ENCODE assay signal across 9 cellular contexts in the genomic region with DNA sequence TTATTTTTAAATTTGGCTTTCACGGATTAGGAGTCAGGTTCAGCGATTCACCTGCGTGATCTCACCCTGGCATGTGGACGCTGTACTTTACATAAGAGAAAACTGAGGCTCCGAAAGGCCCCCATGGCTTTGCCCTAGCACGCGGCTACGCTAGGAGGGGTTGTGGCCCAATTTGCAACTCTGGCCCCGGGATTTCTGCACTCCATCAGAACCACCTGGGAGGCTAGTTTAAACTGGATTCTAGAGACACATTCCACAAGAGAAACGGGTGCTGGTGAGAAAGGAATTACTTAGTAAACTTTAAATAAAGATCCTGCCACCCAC. TPM values are rescaled to one million over a fixed set of nuclear protein-coding genes. Genes with fewer than 3 reads are reported as not detected.
A peak's percentile ranks its signal among the peaks of the same experiment; 100 is the strongest.
DNase-seq lines count a peak whose midpoint lies in the region; ATAC-seq and TF ChIP-seq lines count a peak whose summit lies in the region.
"Had no signal": no experiment of that assay in that cellular context is flagged by ENCODE, and none has a peak within 500 bp of the region (broad histone marks: within the 10 kb centered on the region; RNA-seq: fewer than 3 reads in every experiment).

No MANE protein-coding gene starts in this region.

- H3K27me3 ChIP-seq in right atrium auricular region = no peaks in the 10 kb centered on the region
- H3K27me3 ChIP-seq in brain microvascular endothelial cell (replicated peaks) = no peaks in the 10 kb centered on the region
- H3K27me3 ChIP-seq in mucosa of stomach (ENCODE audit: control insufficient read depth, insufficient read depth, low read length) = no peaks in the 10 kb centered on the region
- H3K27me3 ChIP-seq in aorta (ENCODE audit: control insufficient read depth in 1 of 2, insufficient read depth in 2 of 2, low read length in 1 of 2) = no peaks in the 10 kb centered on the region

- DNase-seq in right atrium auricular region (ENCODE audit: low spot score) = no peak
- no peak for DNase-seq in left ventricle myocardium superior
- no peak for DNase-seq in brain microvascular endothelial cell
- DNase-seq in NCI-H1105 (lab: John Stamatoyannopoulos, UW) = no peak
- no peak for DNase-seq in SW480 (ENCODE audit: low spot score)
- no peak for DNase-seq in aorta

- H3K4me3 ChIP-seq in right atrium auricular region (peak overlapping the region; percentile 45 to 51), brain microvascular endothelial cell (ENCODE audit: low read depth, low read length) (no peak overlapping the region), mucosa of stomach (ENCODE audit: low read length) (no peak overlapping the region), aorta (ENCODE audit: low read length in 2 of 2) (no peak overlapping the region)

- H3K4me1 ChIP-seq in right atrium auricular region = peaks cover 0 to 94% of the 10 kb centered on the region in 2 donors
- peaks cover 87% of the 10 kb centered on the region for H3K4me1 ChIP-seq in mucosa of stomach (ENCODE audit: control insufficient read depth, insufficient read depth, low read length)
- no peaks in the 10 kb centered on the region for H3K4me1 ChIP-seq in aorta (ENCODE audit: control insufficient read depth in 1 of 2, insufficient read depth in 2 of 2, low read length in 2 of 2)

- ATAC-seq in left ventricle myocardium superior (no peak), aorta (ENCODE audit: low FRiP score) (no peak), GM21390 (IDR thresholded peaks at IDR 0.05; ENCODE audit: unreplicated experiment) (no peak)

- no peak for TF ChIP-seq CTCF in right atrium auricular region (IDR thresholded peaks at IDR 0.05)
- no peak for TF ChIP-seq CTCF in brain microvascular endothelial cell (IDR thresholded peaks at IDR 0.05; ENCODE audit: low read depth, low read length, missing control alignments)

- 65 to 70% methylated on average over 10 of the region's 10 CpGs for WGBS in aorta, 2 donors

- in situ Hi-C loops in brain microvascular endothelial cell (cut with HindIII; ENCODE audit: low pct_ligation_motif_present, low sequenced_read_pairs) = no loop called here

- H3K36me3 ChIP-seq in right atrium auricular region (peaks cover 32% of the 10 kb centered on the region), brain microvascular endothelial cell (replicated peaks) (peaks cover 54% of the 10 kb centered on the region), mucosa of stomach (ENCODE audit: control insufficient read depth, insufficient read depth, low read length) (peaks cover 6% of the 10 kb centered on the region), aorta (ENCODE audit: control insufficient read depth in 1 of 2, insufficient read depth in 2 of 2, low read length in 1 of 2) (no peaks in the 10 kb centered on the region)

- peak overlapping the region; percentile 92 to 93 for H3K27ac ChIP-seq in right atrium auricular region
- H3K27ac ChIP-seq in brain microvascular endothelial cell = peak overlapping the region; percentile 73
- H3K27ac ChIP-seq in aorta (ENCODE audit: low read depth in 1 of 2, low read length in 2 of 2) = no peak overlapping the region

- intact Hi-C loops in left ventricle myocardium superior (cut with micrococcal nuclease) (no loop called here), aorta (cut with DNase I) (loop anchor here in 1 of 2 donors (5.0 kb wide), 1 partner anchor 32 kb away; no protein-coding TSS in a partner anchor)

- H3K9me3 ChIP-seq in right atrium auricular region (no peaks in the 10 kb centered on the region), mucosa of stomach (ENCODE audit: control insufficient read depth, low read length) (no peaks in the 10 kb centered on the region), aorta (ENCODE audit: control insufficient read depth, low read length) (no peaks in the 10 kb centered on the region)

- H3K9ac ChIP-seq in mucosa of stomach (ENCODE audit: low read length) = peak overlapping the region; percentile 91

RNA-seq across cellular contexts. Expression of gene BCL3, which starts 6.2 kb away (rescaled TPM):
- 10 to 100 TPM; 15.3 to 25.2 TPM for total RNA-seq in right atrium auricular region
- total RNA-seq in left ventricle myocardium superior = 14.5 TPM
- total RNA-seq in aorta = 100 to 1,000 TPM in 1 of 2 donors, 10 to 100 TPM in 1; 46.4 to 102 TPM
- polyA plus RNA-seq in aorta = 10 to 100 TPM; 29.9 to 36.2 TPM

RNA-seq across cellular contexts. Expression of gene CBLC, which starts 23.0 kb away (rescaled TPM):
- total RNA-seq in right atrium auricular region = not detected
- not detected for total RNA-seq in left ventricle myocardium superior
- total RNA-seq in aorta = not detected
- 10 to 100 TPM in 1 of 2 donors, not detected in 1; 13.3 TPM for polyA plus RNA-seq in aorta
- total RNA-seq: myocyte had no signal

RNA-seq across cellular contexts. Expression of gene BCAM, which starts 54.2 kb away (rescaled TPM):
- total RNA-seq in right atrium auricular region (100 to 1,000 TPM in 1 of 2 donors, 10 to 100 TPM in 1; 82.1 to 102 TPM), left ventricle myocardium superior (85.5 TPM), aorta (100 to 1,000 TPM; 146 to 161 TPM)
- polyA plus RNA-seq in aorta = 100 to 1,000 TPM in 1 of 2 donors, 10 to 100 TPM in 1; 43.1 to 109 TPM

RNA-seq across cellular contexts. Expression of gene CEACAM16, which starts 55.8 kb away (rescaled TPM):
- not detected for total RNA-seq in right atrium auricular region
- not detected for total RNA-seq in left ventricle myocardium superior
- total RNA-seq in aorta = under 1 TPM in 1 of 2 donors, not detected in 1; 0.36 TPM
- polyA plus RNA-seq in aorta = not detected

Comparison
In these comparisons a context has a peak if more than half of its experiments do, and no peak if none do; other contexts are left out.
1. H3K27ac ChIP-seq: peak in right atrium auricular region (2 of 2) and brain microvascular endothelial cell (single experiment); none in aorta (0 of 2).
2. H3K4me3 ChIP-seq: peak in right atrium auricular region (2 of 2); none in brain microvascular endothelial cell (single experiment), mucosa of stomach (single experiment) and aorta (0 of 2).